Comparison of ENCODE assay signal across 8 cellular contexts in genomic region chr11:96390403-96390830, GRCh38. TPM values are rescaled to one million over a fixed set of nuclear protein-coding genes. Genes with fewer than 3 reads are reported as not detected.
DNase-seq lines count a peak whose midpoint lies in the region; FAIRE-seq and TF ChIP-seq lines count a peak whose summit lies in the region.

No MANE protein-coding gene starts in this region.

- CTCF ChIA-PET in AG04450 (lab: Charles Lee): interaction anchor here (0.6 to 1.5 kb wide), 5 partner anchors 35 to 555 kb away, joined by 3 to 4 read pairs (median 3); no protein-coding TSS in a partner anchor

- H3K4me3 ChIP-seq in AG04450 (ENCODE audit: low read depth, low read length) (peak overlapping the region; percentile 91), HFF-Myc (replicated peaks; ENCODE audit: low read depth, low read length) (peak overlapping the region; percentile 72), astrocyte of the cerebellum (ENCODE audit: low read depth, low read length) (peak overlapping the region; percentile 70), keratinocyte (ENCODE audit: control insufficient read depth in 2 of 3, extremely low read depth in 1 of 3, insufficient read depth in 2 of 3, low read depth in 1 of 3, low read length in 3 of 3) (peak overlapping the region; percentile 78 to 97 (median 91))

- peak overlapping the region; percentile 95 for H3K9ac ChIP-seq in keratinocyte (ENCODE audit: control insufficient read depth, extremely low read depth, insufficient read depth, low read length)

- H3K4me1 ChIP-seq in keratinocyte (ENCODE audit: control insufficient read depth, extremely low read depth, insufficient read depth, low read length): peaks cover 21% of the 10 kb centered on the region

- no peaks in the 10 kb centered on the region for H3K27me3 ChIP-seq in AG04450 (ENCODE audit: control insufficient read depth, insufficient read depth, low read length)
- no peaks in the 10 kb centered on the region for H3K27me3 ChIP-seq in keratinocyte (ENCODE audit: control insufficient read depth, extremely low read depth, insufficient read depth, low read length)

- H3K9me3 ChIP-seq in AG04450 (ENCODE audit: control insufficient read depth, insufficient read depth, low read length) (no peaks in the 10 kb centered on the region; the same call in 1 of the 2 replicates), keratinocyte (ENCODE audit: control insufficient read depth, low read depth, low read length) (no peaks in the 10 kb centered on the region)

- FAIRE-seq in keratinocyte (lab: Jason Lieb, UNC): no peak

- H3K79me2 ChIP-seq in keratinocyte (ENCODE audit: control insufficient read depth, insufficient read depth, low read length): peaks cover 40% of the 10 kb centered on the region

- POLR2A ChIA-PET in AG04450 (lab: Yijun Ruan, JAX): interaction anchor here (0.8 to 1.6 kb wide), 7 partner anchors 227 to 1323 kb away, joined by 3 to 12 read pairs (median 5); partner anchors contain the start of genes CEP57 and FAM76B

- TF ChIP-seq CTCF in AG04450 (IDR thresholded peaks at IDR 0.05; ENCODE audit: low read depth, low read length): no peak
- TF ChIP-seq CTCF in HFF-Myc (IDR thresholded peaks at IDR 0.05; ENCODE audit: low read depth, low read length, missing control alignments): no peak
- no peak for TF ChIP-seq CTCF in astrocyte of the cerebellum (IDR thresholded peaks at IDR 0.05; ENCODE audit: low read depth, low read length, missing control alignments)
- TF ChIP-seq CTCF in keratinocyte (optimal IDR thresholded peaks at IDR 0.05 in 1 of 3, IDR thresholded peaks at IDR 0.05 in 1 of 3, conservative IDR thresholded peaks at IDR 0.05 in 1 of 3; ENCODE audit: extremely low read depth in 1 of 3, insufficient read depth in 2 of 3, low read length in 3 of 3): no peak
- no peak for TF ChIP-seq CTCF in GM10266 (IDR thresholded peaks at IDR 0.05; ENCODE audit: control insufficient read depth, insufficient read depth, low read depth, missing control alignments)

- H3K36me3 ChIP-seq in keratinocyte (ENCODE audit: control insufficient read depth in 2 of 2, extremely low read depth in 1 of 2, insufficient read depth in 2 of 2, low read length in 2 of 2): peaks cover 0 to 3% of the 10 kb centered on the region in 2 experiments

- H4K20me1 ChIP-seq in keratinocyte (ENCODE audit: control insufficient read depth, extremely low read depth, insufficient read depth, low read length): no peaks in the 10 kb centered on the region

- peaks cover 2% of the 10 kb centered on the region for H3K9me1 ChIP-seq in keratinocyte (ENCODE audit: control insufficient read depth, extremely low read depth, insufficient read depth, low read length)

- H2AFZ ChIP-seq in keratinocyte (ENCODE audit: control insufficient read depth, low read length): peak overlapping the region; percentile 92

- peak overlapping the region; percentile 91 for H3K27ac ChIP-seq in AG04450 (ENCODE audit: low read depth, low read length)
- H3K27ac ChIP-seq in keratinocyte (ENCODE audit: control insufficient read depth, insufficient read depth, low read length): peak overlapping the region; percentile 96
- H3K27ac ChIP-seq in substantia nigra (ENCODE audit: low read depth, low read length, poor library complexity, severe bottlenecking): peak overlapping the region; percentile 75

- in situ Hi-C loops in astrocyte of the cerebellum (cut with HindIII; ENCODE audit: low sequenced_read_pairs): loop anchor here (25.0 kb wide), 1 partner anchor 553 kb away; no protein-coding TSS in a partner anchor

- dilution Hi-C loops in keratinocyte (cut with MboI; ENCODE audit: extremely low pct_ligation_motif_present, low sequenced_read_pairs): no loop called here

- DNase-seq in AG04450 (ENCODE audit: low read depth, low spot score) (no peak), HFF-Myc (ENCODE audit: extremely low read depth, low read depth) (no peak), astrocyte of the cerebellum (ENCODE audit: low read depth) (no peak), keratinocyte (ENCODE audit: low read depth, low spot score) (no peak), substantia nigra (lab: John Stamatoyannopoulos, UW) (peak in 2 of 49 donors; percentile 30 to 33), GM10266 (ENCODE audit: extremely low spot score) (no peak), NCI-H2081 (lab: John Stamatoyannopoulos, UW) (no peak)
- DNase-seq in activated CD4-positive, CD25-positive, alpha-beta regulatory T cell (lab: John Stamatoyannopoulos, UW): no peak

- peak overlapping the region; percentile 98 for H3K4me2 ChIP-seq in keratinocyte (ENCODE audit: control insufficient read depth, extremely low read depth, insufficient read depth, low read depth, low read length)

RNA-seq across cellular contexts. Expression of gene JRKL, which starts 0.6 kb away (rescaled TPM):
- polyA plus RNA-seq in AG04450 (2011; rRNA removed) (8.1 and 11.2 TPM in 2 replicates), keratinocyte (3.8 to 6.9 TPM (median 5.0 TPM) in 3 replicates)
- polyA minus RNA-seq in AG04450 (2011; rRNA and poly(A)+ RNA removed): 3.4 and 8.6 TPM in 2 replicates
- polyA plus RNA-seq in keratinocyte (2011; ENCODE audit: low read depth): 7.7 TPM
- polyA plus RNA-seq in keratinocyte (2011; cell fraction: cytosol; rRNA removed): 2.6 and 4.1 TPM in 2 replicates
- 8.8 and 12.7 TPM in 2 replicates for polyA plus RNA-seq in keratinocyte (2011; cell fraction: nucleus; rRNA removed)
- polyA plus RNA-seq in keratinocyte (2012; ENCODE audit: low replicate concordance): 4.5 and 5.5 TPM in 2 replicates
- 0.23 to 3.4 TPM (median 2.1 TPM) in 3 replicates for polyA minus RNA-seq in keratinocyte
- 2.9 TPM for polyA minus RNA-seq in keratinocyte (2011; cell fraction: cytosol; rRNA and poly(A)+ RNA removed)
- 3.6 and 7.4 TPM in 2 replicates for polyA minus RNA-seq in keratinocyte (2011; cell fraction: nucleus; rRNA and poly(A)+ RNA removed)

RNA-seq across cellular contexts. Expression of gene CCDC82, which starts 0.7 kb away (rescaled TPM):
- 11.9 and 20.4 TPM in 2 replicates for polyA plus RNA-seq in AG04450 (2011; rRNA removed)
- 4.7 and 10.4 TPM in 2 replicates for polyA minus RNA-seq in AG04450 (2011; rRNA and poly(A)+ RNA removed)
- polyA plus RNA-seq in keratinocyte: 7.6 to 19.3 TPM (median 10.3 TPM) in 3 replicates
- polyA plus RNA-seq in keratinocyte (2011; ENCODE audit: low read depth): 22.5 TPM
- polyA plus RNA-seq in keratinocyte (2011; cell fraction: cytosol; rRNA removed): 8.0 and 8.6 TPM in 2 replicates
- 19.7 and 34.0 TPM in 2 replicates for polyA plus RNA-seq in keratinocyte (2011; cell fraction: nucleus; rRNA removed)
- polyA plus RNA-seq in keratinocyte (2012; ENCODE audit: low replicate concordance): 12.5 and 12.8 TPM in 2 replicates
- polyA minus RNA-seq in keratinocyte: 1.3 to 8.3 TPM (median 3.4 TPM) in 3 replicates
- 3.6 TPM for polyA minus RNA-seq in keratinocyte (2011; cell fraction: cytosol; rRNA and poly(A)+ RNA removed)
- polyA minus RNA-seq in keratinocyte (2011; cell fraction: nucleus; rRNA and poly(A)+ RNA removed): 9.0 and 16.1 TPM in 2 replicates

RNA-seq across cellular contexts. Expression of gene MAML2, which starts 47.4 kb away (rescaled TPM):
- polyA plus RNA-seq in AG04450 (2011; rRNA removed) (23.0 TPM in 2 replicates), keratinocyte (4.2 to 7.4 TPM (median 4.2 TPM) in 3 replicates)
- 55.4 and 56.9 TPM in 2 replicates for polyA minus RNA-seq in AG04450 (2011; rRNA and poly(A)+ RNA removed)
- 1.0 TPM for polyA plus RNA-seq in keratinocyte (2011; ENCODE audit: low read depth)
- 2.8 and 3.3 TPM in 2 replicates for polyA plus RNA-seq in keratinocyte (2011; cell fraction: cytosol; rRNA removed)
- 6.9 and 7.8 TPM in 2 replicates for polyA plus RNA-seq in keratinocyte (2011; cell fraction: nucleus; rRNA removed)
- polyA plus RNA-seq in keratinocyte (2012; ENCODE audit: low replicate concordance): 1.1 and 4.4 TPM in 2 replicates
- polyA minus RNA-seq in keratinocyte: 8.8 to 13.1 TPM (median 11.0 TPM) in 3 replicates
- 2.1 TPM for polyA minus RNA-seq in keratinocyte (2011; cell fraction: cytosol; rRNA and poly(A)+ RNA removed)
- polyA minus RNA-seq in keratinocyte (2011; cell fraction: nucleus; rRNA and poly(A)+ RNA removed): 8.1 and 13.8 TPM in 2 replicates
